ENCODE assay signal across 9 cellular contexts in genomic region chr2:24164416-24164973, GRCh38. TPM values are rescaled to one million over a fixed set of nuclear protein-coding genes. Genes with fewer than 3 reads are reported as not detected.
DNase-seq lines count a peak whose midpoint lies in the region; FAIRE-seq and TF ChIP-seq lines count a peak whose summit lies in the region.
"Had no signal": no experiment of that assay in that cellular context is flagged by ENCODE, and none has a peak within 500 bp of the region (broad histone marks: within the 10 kb centered on the region; RNA-seq: fewer than 3 reads in every experiment).

No MANE protein-coding gene starts in this region.

- no peak overlapping the region for H3K4me3 Mint-ChIP-seq in activated T-cell treated with anti-CD3 and anti-CD28 coated beads, Interleukin-2, amount 50 U/mL, for 24 hours
- H3K4me3 Mint-ChIP-seq: activated naive CD8-positive, alpha-beta T cell had no signal

- FAIRE-seq in GM12892 (lab: Jason Lieb, UNC), result peak; percentile 53

- no peak for TF ChIP-seq POLR2A in GM12892 (IDR thresholded peaks at IDR 0.05; ENCODE audit: low read depth, low read length)

- CTCF ChIA-PET in HEK293 (lab: Yijun Ruan, JAX), result interaction anchor here (0.8 to 1.6 kb wide), 6 partner anchors 11 to 1809 kb away, joined by 3 to 11 read pairs (median 3); partner anchors contain the start of gene ATAD2B

- no peak overlapping the region for H3K27ac Mint-ChIP-seq in activated T-cell treated with anti-CD3 and anti-CD28 coated beads, Interleukin-2, amount 50 U/mL, for 24 hours
- H3K27ac Mint-ChIP-seq: activated naive CD8-positive, alpha-beta T cell had no signal

- H3K9me3 ChIP-seq in HEK293 (ENCODE audit: control insufficient read depth, insufficient read depth, low read depth, low read length), result no peaks in the 10 kb centered on the region

- no peaks in the 10 kb centered on the region for H3K36me3 ChIP-seq in HEK293 (ENCODE audit: control insufficient read depth in 2 of 2, insufficient read depth in 1 of 2, low read length in 2 of 2)

- no peaks in the 10 kb centered on the region for H3K4me1 ChIP-seq in HEK293 (ENCODE audit: control insufficient read depth, insufficient read depth, low read length)

- no peaks in the 10 kb centered on the region for H3K27me3 Mint-ChIP-seq in activated T-cell treated with anti-CD3 and anti-CD28 coated beads, Interleukin-2, amount 50 U/mL, for 24 hours
- H3K27me3 Mint-ChIP-seq: activated naive CD8-positive, alpha-beta T cell had no signal

- POLR2A ChIA-PET in HEK293 (lab: Yijun Ruan, JAX), result no interaction called here

- H3K9me3 Mint-ChIP-seq in activated T-cell treated with anti-CD3 and anti-CD28 coated beads, Interleukin-2, amount 50 U/mL, for 24 hours, result no peaks in the 10 kb centered on the region

- DNase-seq in GM12892 (ENCODE audit: insufficient read length), result peak; percentile 50
- peak; percentile 62 for DNase-seq in NOMO-1 treated with DMSO at 0.1 percent for 48 hours (lab: John Stamatoyannopoulos, UW; ENCODE audit: unreplicated experiment)
- DNase-seq in activated T-cell treated with anti-CD3 and anti-CD28 coated beads, Interleukin-2, amount 50 U/mL, for 24 hours, result peak; percentile 64
- DNase-seq in hepatic stellate cell (ENCODE audit: low spot score), result peak; percentile 11
- peak; percentile 2 for DNase-seq in stimulated activated CD8-positive, alpha-beta memory T cell treated with anti-CD3 and anti-CD28 coated beads, Interleukin-15, amount 100 ng/mL, for 1 hour (ENCODE audit: low read depth)
- DNase-seq in AG08395 (ENCODE audit: low spot score), result no peak
- DNase-seq in NCI-H2227 treated with DMSO at 0.1 percent for 48 hours (lab: John Stamatoyannopoulos, UW), result no peak

- no peaks in the 10 kb centered on the region for H3K36me3 Mint-ChIP-seq in activated T-cell treated with anti-CD3 and anti-CD28 coated beads, Interleukin-2, amount 50 U/mL, for 24 hours (ENCODE audit: low read depth)

- TF ChIP-seq CTCF in HEK293 (tag by site-specific recombination; IDR thresholded peaks at IDR 0.05), result peak; percentile 48; the same call in 1 of the 2 replicates

- no peak overlapping the region for H3K4me3 ChIP-seq in HEK293 (ENCODE audit: low read depth, low read length)

- no peak overlapping the region for H3K27ac ChIP-seq in HEK293 (ENCODE audit: extremely low read depth, low read depth, low read length)

- H3K4me1 Mint-ChIP-seq in activated T-cell treated with anti-CD3 and anti-CD28 coated beads, Interleukin-2, amount 50 U/mL, for 24 hours (ENCODE audit: low read depth), result no peaks in the 10 kb centered on the region

TF ChIP-seq in HEK293, 187 proteins besides CTCF, POLR2A, EP300 and RAD21:
- TF ChIP-seq ZNF654 (tag by site-specific recombination; IDR thresholded peaks at IDR 0.05; ENCODE audit: low read depth), result 0 out of 2 replicates have a peak, but pooled peaks have one; percentile 11
- no peak for TF ChIP-seq ZNF354C (tag by site-specific recombination; IDR thresholded peaks at IDR 0.05; ENCODE audit: borderline replicate concordance, low read depth)
TF ChIP-seq in HEK293: peak in this region for 1.

RNA-seq across cellular contexts. Expression of gene FAM228A, which starts 10.4 kb away (rescaled TPM):
- polyA plus RNA-seq in GM12892 (2012; ENCODE audit: missing spikeins), result not detected

RNA-seq across cellular contexts. Expression of gene FAM228B, which starts 41.2 kb away (rescaled TPM):
- 14.5 TPM for polyA plus RNA-seq in GM12892 (2012; ENCODE audit: missing spikeins)

RNA-seq across cellular contexts. Expression of gene PFN4, which starts 41.4 kb away (rescaled TPM):
- polyA plus RNA-seq in GM12892 (2012; ENCODE audit: missing spikeins), result 0.61 TPM

Comparison
In these comparisons a context has a peak if more than half of its experiments do, and no peak if none do; other contexts are left out.
1. DNase-seq: peak in GM12892 (single experiment), NOMO-1 treated with DMSO at 0.1 percent for 48 hours (single experiment), activated T-cell treated with anti-CD3 and anti-CD28 coated beads, Interleukin-2, amount 50 U/mL, for 24 hours (single experiment), hepatic stellate cell (single experiment) and stimulated activated CD8-positive, alpha-beta memory T cell treated with anti-CD3 and anti-CD28 coated beads, Interleukin-15, amount 100 ng/mL, for 1 hour (single experiment); none in AG08395 (single experiment) and NCI-H2227 treated with DMSO at 0.1 percent for 48 hours (single experiment).